8 cellular contexts compared by ENCODE assay signal in genomic region chr11:111978028-111978771, GRCh38. TPM values are rescaled to one million over a fixed set of nuclear protein-coding genes. Genes with fewer than 3 reads are reported as not detected.
DNase-seq lines count a peak whose midpoint lies in the region; ATAC-seq, FAIRE-seq and TF ChIP-seq lines count a peak whose summit lies in the region.

No MANE protein-coding gene starts in this region.

- H3K4me1 ChIP-seq in A673 (ENCODE audit: insufficient read depth, low read length, poor library complexity, severe bottlenecking) (peaks cover 19% of the 10 kb centered on the region), heart right ventricle (peaks cover 15 to 83% (median 42%) of the 10 kb centered on the region in 9 donors), ovary (ENCODE audit: insufficient read depth) (peaks cover 9% of the 10 kb centered on the region)

- TF ChIP-seq CTCF in A673 (conservative IDR thresholded peaks at IDR 0.05; ENCODE audit: low read depth, low read length) (no peak), heart right ventricle (IDR thresholded peaks at IDR 0.05) (peak in 2 of 9 donors; percentile 9 to 12), ovary (IDR thresholded peaks at IDR 0.05) (peak in 1 of 3 donors; percentile 37)

- POLR2A ChIA-PET in A673 (lab: Charles Lee; ENCODE audit: low non-redundant PET), result interaction anchor here (0.6 kb wide), 1 partner anchor 19 kb away, joined by 3 read pairs; no protein-coding TSS in a partner anchor

- TF ChIP-seq POLR2A in ovary (IDR thresholded peaks at IDR 0.05), result no peak

- H3K27ac ChIP-seq in A673 (ENCODE audit: low read depth, low read length, poor library complexity, severe bottlenecking), result no peak overlapping the region
- peak overlapping the region; percentile 53 to 91 (median 86) for H3K27ac ChIP-seq in heart right ventricle
- H3K27ac ChIP-seq in ovary, result peak overlapping the region; percentile 84 to 86

- H3K27me3 ChIP-seq in A673 (replicated peaks; ENCODE audit: insufficient read depth, low read depth, low read length, poor library complexity) (no peaks in the 10 kb centered on the region), heart right ventricle (peaks cover 0 to 28% (median 0%) of the 10 kb centered on the region in 7 donors), ovary (no peaks in the 10 kb centered on the region)

- H3K4me3 ChIP-seq in A673 (ENCODE audit: low read depth, low read length, poor library complexity, severe bottlenecking) (peak overlapping the region; percentile 53), heart right ventricle (peak overlapping the region; percentile 30 to 84 (median 70)), ovary (peak overlapping the region; percentile 72)

- CTCF ChIA-PET in A673 (lab: Charles Lee), result interaction anchor here (0.9 kb wide), 1 partner anchor 52 kb away, joined by 6 read pairs; no protein-coding TSS in a partner anchor

- 4 to 13% methylated on average over 8 of the region's 8 CpGs for WGBS in heart right ventricle, 2 donors
- 2 to 7% (median 2%) methylated on average over 8 of the region's 8 CpGs for WGBS in ovary, 3 donors

- peak; percentile 98 for FAIRE-seq in HTR-8/SVneo (lab: Jason Lieb, UNC)

- peak in 7 of 8 donors; percentile 38 to 76 (median 64) for ATAC-seq in heart right ventricle
- ATAC-seq in GM21737 (IDR thresholded peaks at IDR 0.05; ENCODE audit: unreplicated experiment), result no peak

- intact Hi-C loops in A673 (cut with micrococcal nuclease; ENCODE audit: unreplicated experiment), result loop anchor here (5.0 kb wide), 1 partner anchor 101 kb away; the partner anchor contains the start of genes CFAP68 and FDXACB1
- intact Hi-C loops in heart right ventricle (cut with DNase I), result loop anchor here in 7 of 10 donors (1.0 to 10.0 kb wide), 6 partner anchors 36 to 103 kb away; partner anchors contain the start of genes DIXDC1 (in 4 of the 7), CFAP68 (in 3 of the 7), FDXACB1 (in 3 of the 7) and ALG9 (in 1 of the 7)
- intact Hi-C loops in ovary (cut with DNase I), result loop anchor here (2.0 to 5.0 kb wide), 4 partner anchors 41 to 106 kb away; partner anchors contain the start of genes DIXDC1 (in 3 of the 4), ALG9 (in 1 of the 4), CFAP68 (in 1 of the 4) and FDXACB1 (in 1 of the 4)

- TF ChIP-seq EP300 in ovary (IDR thresholded peaks at IDR 0.05), result no peak

- BruUV-seq in A673 (replicated peaks; lab: Mats Ljungman, UMichigan), result no TSS peak

- no peaks in the 10 kb centered on the region for H3K36me3 ChIP-seq in A673 (ENCODE audit: insufficient read depth, low read length, poor library complexity, severe bottlenecking)
- peaks cover 0 to 24% (median 0%) of the 10 kb centered on the region in 9 donors for H3K36me3 ChIP-seq in heart right ventricle
- no peaks in the 10 kb centered on the region for H3K36me3 ChIP-seq in ovary

- DNase-seq in A673 (ENCODE audit: low spot score) (peak; percentile 81), HTR-8/SVneo (ENCODE audit: insufficient read length, low spot score) (peak; percentile 87), amniotic stem cell (lab: John Stamatoyannopoulos, UW) (peak; percentile 70), heart right ventricle (peak; percentile 28 to 73), ovary (peak; percentile 61 to 72 (median 66)), DMS153 treated with DMSO at 0.1 percent for 48 hours (lab: John Stamatoyannopoulos, UW; ENCODE audit: unreplicated experiment) (no peak), RKO (ENCODE audit: low spot score) (no peak)

- H3K9me3 ChIP-seq in A673 (ENCODE audit: low read depth, low read length, poor library complexity, severe bottlenecking) (no peaks in the 10 kb centered on the region), heart right ventricle (no peaks in the 10 kb centered on the region), ovary (no peaks in the 10 kb centered on the region)

RNA-seq across cellular contexts. Expression of gene DIXDC1, which starts 41.1 kb away (rescaled TPM):
- total RNA-seq in A673 (2021) (22.4 and 24.6 TPM in 2 replicates), heart right ventricle (10 to 100 TPM in 9 of 10 donors, 1 to 10 TPM in 1; 5.6 to 36.8 (median 28.6) TPM), ovary (10 to 100 TPM; 17.0 to 25.4 (median 23.7) TPM)
- polyA plus RNA-seq in heart right ventricle (1 to 10 TPM; 4.7 to 5.6 TPM), ovary (10 to 100 TPM; 10.3 to 37.9 TPM)

RNA-seq across cellular contexts. Expression of gene DLAT, which starts 47.0 kb away (rescaled TPM):
- total RNA-seq in A673 (2021), result 90.8 and 94.1 TPM in 2 replicates
- total RNA-seq in heart right ventricle, result 100 to 1,000 TPM; 128 to 191 (median 171) TPM
- polyA plus RNA-seq in heart right ventricle, result 10 to 100 TPM; 27.4 to 46.4 TPM
- 10 to 100 TPM; 10.8 to 26.4 (median 19.9) TPM for total RNA-seq in ovary
- polyA plus RNA-seq in ovary, result 10 to 100 TPM; 11.1 to 27.8 TPM

RNA-seq across cellular contexts. Expression of gene C11orf52, which starts 59.5 kb away (rescaled TPM):
- total RNA-seq in A673 (2021), result 1.4 and 1.5 TPM in 2 replicates
- total RNA-seq in heart right ventricle, result 1 to 10 TPM in 8 of 10 donors, under 1 TPM in 2; 0.48 to 4.1 (median 1.6) TPM
- polyA plus RNA-seq in heart right ventricle, result 1 to 10 TPM; 3.0 to 3.2 TPM
- total RNA-seq in ovary, result 1 to 10 TPM in 6 of 7 donors, not detected in 1; 1.3 to 5.9 (median 1.9) TPM
- polyA plus RNA-seq in ovary, result 1 to 10 TPM; 2.4 to 3.7 TPM

Comparison
In these comparisons a context has a peak if more than half of its experiments do, and no peak if none do; other contexts are left out.
1. DNase-seq: peak in A673 (single experiment), HTR-8/SVneo (single experiment), amniotic stem cell (single experiment), heart right ventricle (2 of 2) and ovary (5 of 5); none in DMS153 treated with DMSO at 0.1 percent for 48 hours (single experiment) and RKO (single experiment).
2. Peak in every context shown above with its lines, with median percentiles within 50 percentile points of each other: H3K4me3 ChIP-seq.